In the genomic region with DNA sequence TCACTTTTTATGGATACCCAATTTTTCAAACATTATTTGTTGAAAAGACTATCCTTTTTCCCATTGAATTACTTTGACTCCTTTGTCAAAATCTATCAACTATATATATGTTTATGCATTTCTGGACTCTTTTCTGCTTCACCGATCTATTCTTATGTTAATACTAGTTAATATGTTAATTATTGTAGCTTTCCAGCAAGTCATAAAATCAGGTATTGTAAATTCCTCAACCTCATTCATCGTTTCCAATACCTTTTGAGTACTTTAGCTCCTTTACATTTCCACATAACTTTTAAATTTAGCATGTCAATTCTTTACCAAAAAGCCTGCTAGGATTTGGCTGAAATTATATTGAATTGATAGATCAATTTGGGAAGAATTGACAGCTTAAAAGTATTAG, we compare ENCODE assay signal across 38 cellular contexts.
"Had no signal": no experiment of that assay in that cellular context is flagged by ENCODE, and none has a peak within 500 bp of the region (broad histone marks: within the 10 kb centered on the region; RNA-seq: fewer than 3 reads in every experiment).

No MANE protein-coding gene starts in this region.

- H3K27ac Mint-ChIP-seq: activated naive CD4-positive, alpha-beta T cell treated with anti-CD3 and anti-CD28 coated beads for 36 hours; activated naive CD4-positive, alpha-beta T cell treated with anti-CD3 and anti-CD28 coated beads, Interleukin-2, amount 10 ng/mL, durations not matched to agents 7 days and 5 days; activated naive CD4-positive, alpha-beta T cell treated with anti-CD3 and anti-CD28 coated beads, Interleukin-2, amount 50 U/mL, for 24 hours; activated naive CD4-positive, alpha-beta T cell treated with anti-CD3 and anti-CD28 coated beads, Interleukin-2, amount 50 U/mL, for 72 hours; activated naive CD8-positive, alpha-beta T cell; activated naive CD8-positive, alpha-beta T cell treated with anti-CD3 and anti-CD28 coated beads for 36 hours; activated naive CD8-positive, alpha-beta T cell treated with anti-CD3 and anti-CD28 coated beads, Interleukin-2, amount 10 ng/mL, durations not matched to agents 7 days and 5 days; activated naive CD8-positive, alpha-beta T cell treated with anti-CD3 and anti-CD28 coated beads, Interleukin-2, amount 50 U/mL, for 24 hours; activated T-cell treated with anti-CD3 and anti-CD28 coated beads, Interleukin-2, amount 50 U/mL, for 24 hours; activated T-helper 1 cell treated with anti-CD3 and anti-CD28 coated beads, Interleukin-12 subunit alpha, Interleukin-12 subunit beta, Interleukin-2, Interleukin-4 antibody, amounts not matched to agents 30 ng/mL and 10 ng/mL and 1 ng/mL, durations not matched to agents 14 hours and 24 hours and 36 hours; activated T-helper 17 cell treated with anti-CD3 and anti-CD28 coated beads, Interleukin-2, amount 50 U/mL, for 72 hours; activated T-helper 2 cell treated with anti-CD3 and anti-CD28 coated beads, Interferon-gamma antibody, Interleukin-2, Interleukin-4, amounts not matched to agents 10 μg/mL and 5 μg/mL and 100 μg/mL, durations not matched to agents 14 hours and 24 hours and 36 hours; brain had no signal

- ATAC-seq: activated naive CD4-positive, alpha-beta T cell treated with anti-CD3 and anti-CD28 coated beads, Interleukin-2, amount 50 U/mL, for 72 hours; activated naive CD8-positive, alpha-beta T cell treated with anti-CD3 and anti-CD28 coated beads, Interleukin-2, amount 50 U/mL, for 24 hours; activated T-cell treated with anti-CD3 and anti-CD28 coated beads, Interleukin-2, amount 50 U/mL, for 4 hours; activated T-cell treated with anti-CD3 and anti-CD28 coated beads, Interleukin-2, amount 50 U/mL, for 72 hours; activated T-helper 17 cell treated with anti-CD3 and anti-CD28 coated beads, Interleukin-2, amount 50 U/mL, for 72 hours; body of pancreas had no signal

- H3K9me3 Mint-ChIP-seq: activated naive CD4-positive, alpha-beta T cell treated with anti-CD3 and anti-CD28 coated beads for 36 hours; activated naive CD4-positive, alpha-beta T cell treated with anti-CD3 and anti-CD28 coated beads, Interleukin-2, amount 10 ng/mL, durations not matched to agents 7 days and 5 days; activated naive CD4-positive, alpha-beta T cell treated with anti-CD3 and anti-CD28 coated beads, Interleukin-2, amount 50 U/mL, for 24 hours; activated naive CD4-positive, alpha-beta T cell treated with anti-CD3 and anti-CD28 coated beads, Interleukin-2, amount 50 U/mL, for 72 hours; activated naive CD8-positive, alpha-beta T cell treated with anti-CD3 and anti-CD28 coated beads for 36 hours; activated naive CD8-positive, alpha-beta T cell treated with anti-CD3 and anti-CD28 coated beads, Interleukin-2, amount 10 ng/mL, durations not matched to agents 7 days and 5 days; activated naive CD8-positive, alpha-beta T cell treated with anti-CD3 and anti-CD28 coated beads, Interleukin-2, amount 50 U/mL, for 24 hours; activated T-cell treated with anti-CD3 and anti-CD28 coated beads, Interleukin-2, amount 50 U/mL, for 24 hours; activated T-cell treated with anti-CD3 and anti-CD28 coated beads, Interleukin-2, amount 50 U/mL, for 4 hours; activated T-cell treated with anti-CD3 and anti-CD28 coated beads, Interleukin-2, amount 50 U/mL, for 72 hours; activated T-helper 1 cell treated with anti-CD3 and anti-CD28 coated beads, Interleukin-12 subunit alpha, Interleukin-12 subunit beta, Interleukin-2, Interleukin-4 antibody, amounts not matched to agents 30 ng/mL and 10 ng/mL and 1 ng/mL, durations not matched to agents 14 hours and 24 hours and 36 hours; activated T-helper 17 cell treated with anti-CD3 and anti-CD28 coated beads, Interleukin-2, amount 50 U/mL, for 72 hours; activated T-helper 2 cell treated with anti-CD3 and anti-CD28 coated beads, Interferon-gamma antibody, Interleukin-2, Interleukin-4, amounts not matched to agents 10 μg/mL and 5 μg/mL and 100 μg/mL, durations not matched to agents 14 hours and 24 hours and 36 hours; central memory CD8-positive, alpha-beta T cell had no signal

- H3K36me3 ChIP-seq: adrenal gland, ascending aorta, brain microvascular endothelial cell, breast epithelium, cardiac muscle cell had no signal

- H3K27me3 ChIP-seq: adrenal gland, ascending aorta, body of pancreas, brain microvascular endothelial cell, breast epithelium, cardiac muscle cell had no signal

- H3K4me3 ChIP-seq: adrenal gland, ascending aorta, body of pancreas, breast epithelium, cardiac muscle cell had no signal

- H3K4me3 Mint-ChIP-seq: activated naive CD4-positive, alpha-beta T cell treated with anti-CD3 and anti-CD28 coated beads for 36 hours; activated naive CD4-positive, alpha-beta T cell treated with anti-CD3 and anti-CD28 coated beads, Interleukin-2, amount 10 ng/mL, durations not matched to agents 7 days and 5 days; activated naive CD4-positive, alpha-beta T cell treated with anti-CD3 and anti-CD28 coated beads, Interleukin-2, amount 50 U/mL, for 24 hours; activated naive CD8-positive, alpha-beta T cell; activated naive CD8-positive, alpha-beta T cell treated with anti-CD3 and anti-CD28 coated beads for 36 hours; activated naive CD8-positive, alpha-beta T cell treated with anti-CD3 and anti-CD28 coated beads, Interleukin-2, amount 10 ng/mL, durations not matched to agents 7 days and 5 days; activated naive CD8-positive, alpha-beta T cell treated with anti-CD3 and anti-CD28 coated beads, Interleukin-2, amount 50 U/mL, for 24 hours; activated T-cell treated with anti-CD3 and anti-CD28 coated beads, Interleukin-2, amount 50 U/mL, for 24 hours; activated T-cell treated with anti-CD3 and anti-CD28 coated beads, Interleukin-2, amount 50 U/mL, for 4 hours; activated T-cell treated with anti-CD3 and anti-CD28 coated beads, Interleukin-2, amount 50 U/mL, for 72 hours; activated T-helper 1 cell treated with anti-CD3 and anti-CD28 coated beads, Interleukin-12 subunit alpha, Interleukin-12 subunit beta, Interleukin-2, Interleukin-4 antibody, amounts not matched to agents 30 ng/mL and 10 ng/mL and 1 ng/mL, durations not matched to agents 14 hours and 24 hours and 36 hours; activated T-helper 17 cell treated with anti-CD3 and anti-CD28 coated beads, Interleukin-2, amount 50 U/mL, for 72 hours; brain; central memory CD8-positive, alpha-beta T cell had no signal

- H3K27me3 Mint-ChIP-seq: activated naive CD4-positive, alpha-beta T cell treated with anti-CD3 and anti-CD28 coated beads, Interleukin-2, amount 10 ng/mL, durations not matched to agents 7 days and 5 days; activated T-helper 17 cell treated with anti-CD3 and anti-CD28 coated beads, Interleukin-2, amount 50 U/mL, for 72 hours; brain had no signal

- H3K36me3 Mint-ChIP-seq: activated naive CD4-positive, alpha-beta T cell treated with anti-CD3 and anti-CD28 coated beads, Interleukin-2, amount 10 ng/mL, durations not matched to agents 7 days and 5 days; activated naive CD4-positive, alpha-beta T cell treated with anti-CD3 and anti-CD28 coated beads, Interleukin-2, amount 50 U/mL, for 24 hours; activated naive CD4-positive, alpha-beta T cell treated with anti-CD3 and anti-CD28 coated beads, Interleukin-2, amount 50 U/mL, for 72 hours; activated naive CD8-positive, alpha-beta T cell; activated naive CD8-positive, alpha-beta T cell treated with anti-CD3 and anti-CD28 coated beads for 36 hours; activated naive CD8-positive, alpha-beta T cell treated with anti-CD3 and anti-CD28 coated beads, Interleukin-2, amount 10 ng/mL, durations not matched to agents 7 days and 5 days had no signal

- DNase-seq: activated effector memory CD4-positive, alpha-beta T cell treated with anti-CD3 and anti-CD28 coated beads, Interleukin-2, amount 50 U/mL, for 16 hours; activated effector memory CD4-positive, alpha-beta T cell treated with Interleukin-2 at 50 U/mL for 16 hours; activated gamma-delta T cell; activated gamma-delta T cell treated with Interleukin-2 at 50 U/mL for 16 hours; activated naive CD4-positive, alpha-beta T cell; activated naive CD4-positive, alpha-beta T cell treated with anti-CD3 and anti-CD28 coated beads for 36 hours; activated naive CD4-positive, alpha-beta T cell treated with anti-CD3 and anti-CD28 coated beads, Interleukin-2, amount 10 ng/mL, durations not matched to agents 7 days and 5 days; activated naive CD4-positive, alpha-beta T cell treated with anti-CD3 and anti-CD28 coated beads, Interleukin-2, amount 50 U/mL, for 16 hours; activated naive CD4-positive, alpha-beta T cell treated with Interleukin-2 at 50 U/mL for 16 hours; activated naive CD8-positive, alpha-beta T cell treated with anti-CD3 and anti-CD28 coated beads for 36 hours; activated naive CD8-positive, alpha-beta T cell treated with anti-CD3 and anti-CD28 coated beads, Interleukin-2, amount 10 ng/mL, durations not matched to agents 7 days and 5 days; activated naive CD8-positive, alpha-beta T cell treated with anti-CD3 and anti-CD28 coated beads, Interleukin-2, amount 50 U/mL, for 24 hours; activated T-cell treated with anti-CD3 and anti-CD28 coated beads, Interleukin-2, amount 50 U/mL, for 1 hour; activated T-cell treated with anti-CD3 and anti-CD28 coated beads, Interleukin-2, amount 50 U/mL, for 24 hours; activated T-cell treated with anti-CD3 and anti-CD28 coated beads, Interleukin-2, amount 50 U/mL, for 4 hours; activated T-cell treated with anti-CD3 and anti-CD28 coated beads, Interleukin-2, amount 50 U/mL, for 48 hours; activated T-cell treated with anti-CD3 and anti-CD28 coated beads, Interleukin-2, amount 50 U/mL, for 72 hours; adrenal gland; amniotic stem cell; amygdala; anterior cingulate cortex; aorta; body of pancreas; brain microvascular endothelial cell; caudate nucleus; central memory CD4-positive, alpha-beta T cell; cerebellar nuclear complex had no signal

- H3K4me1 ChIP-seq: adrenal gland, ascending aorta, body of pancreas, breast epithelium had no signal

- H3K27ac ChIP-seq: adrenal gland, ascending aorta, body of pancreas, brain microvascular endothelial cell, breast epithelium, cardiac muscle cell had no signal

- H3K4me1 Mint-ChIP-seq: activated naive CD4-positive, alpha-beta T cell treated with anti-CD3 and anti-CD28 coated beads, Interleukin-2, amount 10 ng/mL, durations not matched to agents 7 days and 5 days; activated naive CD4-positive, alpha-beta T cell treated with anti-CD3 and anti-CD28 coated beads, Interleukin-2, amount 50 U/mL, for 24 hours; activated naive CD8-positive, alpha-beta T cell treated with anti-CD3 and anti-CD28 coated beads for 36 hours; activated naive CD8-positive, alpha-beta T cell treated with anti-CD3 and anti-CD28 coated beads, Interleukin-2, amount 10 ng/mL, durations not matched to agents 7 days and 5 days; activated naive CD8-positive, alpha-beta T cell treated with anti-CD3 and anti-CD28 coated beads, Interleukin-2, amount 50 U/mL, for 24 hours; activated T-helper 17 cell treated with anti-CD3 and anti-CD28 coated beads, Interleukin-2, amount 50 U/mL, for 72 hours; brain; central memory CD8-positive, alpha-beta T cell had no signal
